Comparison of ENCODE assay signal across 10 cellular contexts in the genomic region with DNA sequence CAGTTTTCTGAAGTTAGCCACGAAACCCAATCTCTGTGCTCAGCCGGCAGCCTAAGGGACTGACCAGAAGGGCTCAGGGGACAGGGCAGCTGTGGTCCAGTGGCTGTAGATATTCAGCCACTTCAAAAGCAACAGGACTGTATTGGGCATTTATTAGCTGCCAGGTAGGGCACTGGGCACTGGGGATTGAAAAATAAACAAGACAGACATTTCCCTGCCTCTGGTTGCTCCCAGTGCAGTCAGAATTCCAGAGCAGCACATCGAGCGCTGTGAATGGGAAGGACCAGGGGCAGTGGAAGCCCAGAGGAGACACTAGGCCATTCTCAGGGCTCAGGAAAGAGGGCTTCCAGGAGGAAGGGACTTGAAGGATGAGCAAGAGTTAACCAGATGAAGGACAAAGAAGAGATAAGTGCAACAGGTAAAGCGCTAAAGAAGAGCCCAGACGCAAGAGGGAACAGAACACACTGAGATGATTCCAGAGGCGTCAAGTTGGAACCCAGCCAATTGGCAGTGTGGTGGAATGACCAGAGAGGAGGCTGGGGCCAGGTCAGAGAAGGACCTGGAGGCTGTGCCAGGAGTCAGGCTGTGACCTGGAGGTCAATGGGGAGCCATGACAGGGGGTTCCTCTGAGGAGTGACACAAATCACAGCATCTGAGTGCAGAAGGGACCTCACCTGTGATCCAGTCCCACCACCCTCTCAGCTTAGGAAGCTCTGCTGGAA.
"Had no signal": no experiment of that assay in that cellular context is flagged by ENCODE, and none has a peak within 500 bp of the region (broad histone marks: within the 10 kb centered on the region; RNA-seq: fewer than 3 reads in every experiment).

No MANE protein-coding gene starts in this region.

- FAIRE-seq: H54 had no signal

- H2AFZ ChIP-seq: GM23248 had no signal

- H3K4me2 ChIP-seq: KMS-11 had no signal

- H3K4me3 Mint-ChIP-seq: H9, HFFc6 had no signal

- DNase-seq: GM23248, GOT3, H9, HCEC 1CT, HFFc6, IMR-90, KBM-7 had no signal

- H3K27ac Mint-ChIP-seq: H9, HFFc6 had no signal

- H3K4me3 ChIP-seq: GM23248 had no signal

- H3K9ac ChIP-seq: GM23248, KMS-11 had no signal

- H3K27ac ChIP-seq: GM23248, HL-60, KMS-11 had no signal
